8 cellular contexts compared by ENCODE assay signal in the genomic region with DNA sequence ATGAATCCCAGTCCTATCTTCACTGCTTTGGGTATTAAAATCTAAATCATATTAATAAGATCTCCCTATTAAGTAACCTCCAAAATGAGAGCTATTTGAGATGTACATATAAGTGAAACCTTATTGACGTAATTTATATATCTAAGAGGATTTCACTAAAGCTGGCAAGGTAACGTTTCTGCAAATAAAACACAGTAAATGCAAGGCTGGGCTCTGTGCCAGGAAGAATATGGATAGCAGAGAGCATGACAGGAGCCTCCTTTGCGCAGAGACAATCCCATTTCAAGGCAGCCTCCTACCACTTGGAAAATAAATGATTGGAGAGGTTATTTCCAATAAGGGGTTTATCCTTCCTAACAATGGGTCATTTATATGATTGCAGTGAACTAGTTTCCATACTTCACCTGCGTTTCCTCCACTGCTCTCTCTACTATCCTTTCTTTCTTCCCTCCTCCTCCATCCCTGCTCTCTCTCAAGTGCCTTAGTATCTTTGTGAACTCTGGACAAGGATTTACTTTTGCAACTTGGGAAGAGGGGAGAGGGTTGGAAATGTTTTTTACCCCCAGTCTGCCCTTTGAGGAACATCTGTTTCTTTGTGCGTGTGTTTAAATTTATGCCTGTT. TPM values are rescaled to one million over a fixed set of nuclear protein-coding genes. Genes with fewer than 3 reads are reported as not detected.
DNase-seq lines count a peak whose midpoint lies in the region; ATAC-seq and TF ChIP-seq lines count a peak whose summit lies in the region.

No MANE protein-coding gene starts in this region.

- no peak overlapping the region for H3K27ac Mint-ChIP-seq in GM23338

- peaks cover 3% of the 10 kb centered on the region; the same call in 1 of the 3 replicates for H3K36me3 Mint-ChIP-seq in GM23338 (ENCODE audit: low read depth)

- H3K27me3 Mint-ChIP-seq in GM23338 (ENCODE audit: insufficient read depth, low read depth, poor library complexity), result peaks cover 56% of the 10 kb centered on the region

- TF ChIP-seq CTCF in GM23338 (conservative IDR thresholded peaks at IDR 0.05; ENCODE audit: low read depth in 2 of 2) (no peak), prostate gland (IDR thresholded peaks at IDR 0.05) (no peak)

- no peaks in the 10 kb centered on the region for H3K79me2 ChIP-seq in GM23338 (replicated peaks; ENCODE audit: insufficient read depth)

- TF ChIP-seq POLR2A in prostate gland (IDR thresholded peaks at IDR 0.05), result no peak

- peak overlapping the region; percentile 79 for H3K4me2 ChIP-seq in GM23338

- H3F3A ChIP-seq in GM23338 (replicated peaks; ENCODE audit: low read depth), result peaks cover 14% of the 10 kb centered on the region; the same call in 1 of the 2 replicates

- H4K20me1 ChIP-seq in GM23338 (replicated peaks; ENCODE audit: insufficient read depth), result 0 out of 2 replicates have a peak, but pooled peaks cover 3% of the 10 kb centered on the region

- ATAC-seq in GM23338 (no peak), GM18519 (IDR thresholded peaks at IDR 0.05; ENCODE audit: low FRiP score, unreplicated experiment) (no peak), GM21786 (IDR thresholded peaks at IDR 0.05; ENCODE audit: unreplicated experiment) (no peak), HG02938 (IDR thresholded peaks at IDR 0.05; ENCODE audit: unreplicated experiment) (no peak)

- H3K4me1 ChIP-seq in GM23338 (ENCODE audit: insufficient read depth) (peaks cover 46% of the 10 kb centered on the region), prostate gland (replicated peaks) (peaks cover 12% of the 10 kb centered on the region)
- peaks cover 29% of the 10 kb centered on the region for H3K4me1 ChIP-seq in effector memory CD4-positive, alpha-beta T cell (ENCODE audit: control insufficient read depth, insufficient read depth, low read length, poor library complexity, severe bottlenecking)

- H3K9me3 ChIP-seq in effector memory CD4-positive, alpha-beta T cell (ENCODE audit: control insufficient read depth, low read length), result no peaks in the 10 kb centered on the region
- no peaks in the 10 kb centered on the region for H3K9me3 ChIP-seq in prostate gland

- no peaks in the 10 kb centered on the region for H3K9me2 ChIP-seq in GM23338 (ENCODE audit: insufficient read depth)

- H3K4me3 ChIP-seq in GM23338 (peak overlapping the region; percentile 58), prostate gland (peak overlapping the region in 1 of 2 donors; percentile 13)
- H3K4me3 ChIP-seq in effector memory CD4-positive, alpha-beta T cell (ENCODE audit: insufficient read depth, low read depth, low read length, poor library complexity, severe bottlenecking), result no peak overlapping the region

- WGBS in prostate gland, result 19% methylated on average over 5 of the region's 5 CpGs

- intact Hi-C loops in prostate gland (cut with DNase I), result loop anchor here (2.0 kb wide), 2 partner anchors 27 to 259 kb away; no protein-coding TSS in a partner anchor

- peaks cover 2% of the 10 kb centered on the region; the same call in 2 of the 3 replicates for H3K9me3 Mint-ChIP-seq in GM23338

- H2AFZ ChIP-seq in GM23338, result peak overlapping the region; percentile 53; the same call in 1 of the 2 replicates

- DNase-seq in GM23338 (ENCODE audit: low spot score) (peak; percentile 16), NCI-H446 treated with DMSO at 0.1 percent for 48 hours (lab: John Stamatoyannopoulos, UW) (peak; percentile 23), prostate gland (ENCODE audit: low spot score) (no peak), germinal center (ENCODE audit: low spot score) (no peak)
- DNase-seq in effector memory CD4-positive, alpha-beta T cell, result no peak

- H3K36me3 ChIP-seq in GM23338 (ENCODE audit: insufficient read depth) (no peaks in the 10 kb centered on the region), prostate gland (no peaks in the 10 kb centered on the region)
- H3K36me3 ChIP-seq in effector memory CD4-positive, alpha-beta T cell (ENCODE audit: control insufficient read depth, insufficient read depth, low read length), result no peaks in the 10 kb centered on the region

- peaks cover 44% of the 10 kb centered on the region for H3K4me1 Mint-ChIP-seq in GM23338

- H3K27me3 ChIP-seq in GM23338 (ENCODE audit: insufficient read depth) (peaks cover 76% of the 10 kb centered on the region), prostate gland (replicated peaks; ENCODE audit: insufficient read depth) (no peaks in the 10 kb centered on the region)
- no peaks in the 10 kb centered on the region for H3K27me3 ChIP-seq in effector memory CD4-positive, alpha-beta T cell (replicated peaks; ENCODE audit: control insufficient read depth, insufficient read depth, low read length, poor library complexity, severe bottlenecking)

- no peak overlapping the region for H3K27ac ChIP-seq in GM23338 (ENCODE audit: low read depth)
- H3K27ac ChIP-seq in effector memory CD4-positive, alpha-beta T cell (ENCODE audit: insufficient read depth, low read length, poor library complexity, severe bottlenecking), result peak overlapping the region; percentile 35
- H3K27ac ChIP-seq in prostate gland, result peak overlapping the region; percentile 89 to 97

- H3K4me3 Mint-ChIP-seq in GM23338, result peak overlapping the region; percentile 79

TF ChIP-seq in GM23338, 12 proteins besides CTCF, POLR2A, EP300 and RAD21 (continues in another document):
- TF ChIP-seq, protein P1, sequence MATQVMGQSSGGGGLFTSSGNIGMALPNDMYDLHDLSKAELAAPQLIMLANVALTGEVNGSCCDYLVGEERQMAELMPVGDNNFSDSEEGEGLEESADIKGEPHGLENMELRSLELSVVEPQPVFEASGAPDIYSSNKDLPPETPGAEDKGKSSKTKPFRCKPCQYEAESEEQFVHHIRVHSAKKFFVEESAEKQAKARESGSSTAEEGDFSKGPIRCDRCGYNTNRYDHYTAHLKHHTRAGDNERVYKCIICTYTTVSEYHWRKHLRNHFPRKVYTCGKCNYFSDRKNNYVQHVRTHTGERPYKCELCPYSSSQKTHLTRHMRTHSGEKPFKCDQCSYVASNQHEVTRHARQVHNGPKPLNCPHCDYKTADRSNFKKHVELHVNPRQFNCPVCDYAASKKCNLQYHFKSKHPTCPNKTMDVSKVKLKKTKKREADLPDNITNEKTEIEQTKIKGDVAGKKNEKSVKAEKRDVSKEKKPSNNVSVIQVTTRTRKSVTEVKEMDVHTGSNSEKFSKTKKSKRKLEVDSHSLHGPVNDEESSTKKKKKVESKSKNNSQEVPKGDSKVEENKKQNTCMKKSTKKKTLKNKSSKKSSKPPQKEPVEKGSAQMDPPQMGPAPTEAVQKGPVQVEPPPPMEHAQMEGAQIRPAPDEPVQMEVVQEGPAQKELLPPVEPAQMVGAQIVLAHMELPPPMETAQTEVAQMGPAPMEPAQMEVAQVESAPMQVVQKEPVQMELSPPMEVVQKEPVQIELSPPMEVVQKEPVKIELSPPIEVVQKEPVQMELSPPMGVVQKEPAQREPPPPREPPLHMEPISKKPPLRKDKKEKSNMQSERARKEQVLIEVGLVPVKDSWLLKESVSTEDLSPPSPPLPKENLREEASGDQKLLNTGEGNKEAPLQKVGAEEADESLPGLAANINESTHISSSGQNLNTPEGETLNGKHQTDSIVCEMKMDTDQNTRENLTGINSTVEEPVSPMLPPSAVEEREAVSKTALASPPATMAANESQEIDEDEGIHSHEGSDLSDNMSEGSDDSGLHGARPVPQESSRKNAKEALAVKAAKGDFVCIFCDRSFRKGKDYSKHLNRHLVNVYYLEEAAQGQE (IDR thresholded peaks at IDR 0.05; ENCODE audit: unreplicated experiment), result no peak
- TF ChIP-seq NANOG (IDR thresholded peaks at IDR 0.05; ENCODE audit: borderline replicate concordance) (no peak), EZH2phosphoT487 (IDR thresholded peaks at IDR 0.05; ENCODE audit: unreplicated experiment) (no peak), ZNF331 (CRISPR knock-in tag; IDR thresholded peaks at IDR 0.05; ENCODE audit: low read depth) (no peak)

RNA-seq across cellular contexts. Expression of gene NFIA, which starts 3.0 kb away (rescaled TPM):
- 0.97 and 2.5 TPM in 2 replicates for total RNA-seq in GM23338 (2014; rRNA removed; shearing (Covaris generic))
- polyA plus RNA-seq in GM23338 (2016; fragmentation: Nextera tagmentation; extraction: Ambion mirVana), result 2.1 and 2.3 TPM in 2 replicates
- total RNA-seq in prostate gland, result 10 to 100 TPM; 61.4 to 86.3 TPM

Comparison
In these comparisons a context has a peak if more than half of its experiments do, and no peak if none do; other contexts are left out.
1. DNase-seq: peak in GM23338 (single experiment) and NCI-H446 treated with DMSO at 0.1 percent for 48 hours (single experiment); none in effector memory CD4-positive, alpha-beta T cell (0 of 3), prostate gland (single experiment) and germinal center (single experiment).
2. RNA of gene NFIA, which starts 3.0 kb away (total RNA-seq): 61.4 to 86.3 TPM in prostate gland; 0.97 to 2.5 TPM in GM23338; every median in the first group is over 10 times any median in the second.